ENCODE assay signal across 8 cellular contexts in the genomic region with DNA sequence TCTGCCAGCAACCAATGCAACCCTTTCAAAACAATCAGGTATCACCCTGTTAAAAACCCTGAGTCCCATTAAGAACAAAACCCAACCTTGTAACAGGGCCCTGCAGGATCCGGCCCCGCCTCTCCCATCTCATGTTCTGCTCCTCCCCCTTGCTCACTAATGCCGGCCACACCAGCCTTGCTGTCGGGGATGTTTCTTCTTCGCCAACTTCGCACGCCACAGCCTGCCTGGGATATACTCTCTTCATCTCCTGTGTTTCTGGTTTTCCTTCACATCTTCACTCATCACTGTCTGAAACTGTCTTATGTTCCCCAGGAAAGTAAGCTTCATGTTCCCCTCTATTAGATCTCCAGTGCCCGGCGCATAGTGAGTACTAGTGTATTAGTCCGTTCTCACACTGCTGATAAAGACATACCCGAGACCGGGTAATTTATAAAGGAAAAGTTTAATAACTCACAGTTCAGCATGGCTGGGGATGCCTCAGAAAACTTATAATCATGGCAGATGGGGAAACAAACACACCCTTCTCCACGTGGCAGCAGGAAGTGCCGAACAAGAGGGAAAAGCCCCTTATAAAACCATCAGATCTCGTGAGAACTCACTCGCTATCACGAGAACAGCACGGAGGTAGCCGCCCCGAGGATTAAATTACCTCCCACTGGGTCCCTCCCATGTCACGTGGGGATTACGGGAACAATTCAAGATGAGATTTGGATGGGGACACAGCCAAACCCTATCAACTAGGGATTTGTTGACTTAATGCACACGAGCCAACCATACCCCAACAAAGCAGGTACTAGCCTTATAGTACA. TPM values are rescaled to one million over a fixed set of nuclear protein-coding genes. Genes with fewer than 3 reads are reported as not detected.
DNase-seq lines count a peak whose midpoint lies in the region; ATAC-seq and TF ChIP-seq lines count a peak whose summit lies in the region.
"Had no signal": no experiment of that assay in that cellular context is flagged by ENCODE, and none has a peak within 500 bp of the region (broad histone marks: within the 10 kb centered on the region; RNA-seq: fewer than 3 reads in every experiment).

No MANE protein-coding gene starts in this region.

- no peak for TF ChIP-seq CTCF in kidney epithelial cell (IDR thresholded peaks at IDR 0.05; ENCODE audit: insufficient read depth, low read length, poor library complexity, severe bottlenecking)
- no peak for TF ChIP-seq CTCF in type B pancreatic cell (conservative IDR thresholded peaks at IDR 0.05)

- H3K4me1 Mint-ChIP-seq in type B pancreatic cell (ENCODE audit: unreplicated experiment): peaks cover 33% of the 10 kb centered on the region

- H3K27me3 ChIP-seq in kidney epithelial cell (ENCODE audit: control insufficient read depth, insufficient read depth, low read length): no peaks in the 10 kb centered on the region

- no peaks in the 10 kb centered on the region for H3K27me3 Mint-ChIP-seq in type B pancreatic cell

- no peaks in the 10 kb centered on the region for H3K36me3 ChIP-seq in kidney epithelial cell (ENCODE audit: control insufficient read depth, insufficient read depth, low read length)

- peak overlapping the region; percentile 86 for H3K4me3 Mint-ChIP-seq in type B pancreatic cell

- no peak for ATAC-seq in GM21619 (IDR thresholded peaks at IDR 0.05; ENCODE audit: unreplicated experiment)

- peak overlapping the region; percentile 46 for H3K4me3 ChIP-seq in kidney epithelial cell (ENCODE audit: low read depth, low read length)

- peak overlapping the region; percentile 86 for H3K27ac Mint-ChIP-seq in type B pancreatic cell

- H3K9me3 Mint-ChIP-seq in type B pancreatic cell: no peaks in the 10 kb centered on the region

- DNase-seq in NCI-H1105 (lab: John Stamatoyannopoulos, UW): peak; percentile 69
- peak; percentile 72 to 86 for DNase-seq in T47D (ENCODE audit: low read depth in 1 of 2, low spot score in 1 of 2)
- DNase-seq in kidney epithelial cell (ENCODE audit: low read depth): peak; percentile 25
- peak; percentile 74 for DNase-seq in type B pancreatic cell (ENCODE audit: extremely low spot score, unreplicated experiment)
- DNase-seq in NCI-H2196 treated with DMSO at 0.1 percent for 48 hours (lab: John Stamatoyannopoulos, UW; ENCODE audit: unreplicated experiment): no peak
- no peak for DNase-seq in NCI-H187 treated with DMSO at 0.1 percent for 48 hours (lab: John Stamatoyannopoulos, UW)
- DNase-seq: NCI-H1417 had no signal

- H3K36me3 Mint-ChIP-seq in type B pancreatic cell: peaks cover 16% of the 10 kb centered on the region

- in situ Hi-C loops in T47D (cut with HindIII; ENCODE audit: low pct_unique_long_range_greater_than_20kb, low sequenced_read_pairs): no loop called here

RNA-seq across cellular contexts. Expression of gene TP53RK, which starts 5.1 kb away (rescaled TPM):
- 20.5 and 23.4 TPM in 2 replicates for total RNA-seq in kidney epithelial cell
- 11.4 and 13.6 TPM in 2 replicates for total RNA-seq in type B pancreatic cell (ENCODE audit: low replicate concordance)

RNA-seq across cellular contexts. Expression of gene SLC2A10, which starts 25.3 kb away (rescaled TPM):
- total RNA-seq in kidney epithelial cell: 11.9 and 13.3 TPM in 2 replicates
- 12.3 and 15.8 TPM in 2 replicates for total RNA-seq in type B pancreatic cell (ENCODE audit: low replicate concordance)

RNA-seq across cellular contexts. Expression of gene SLC13A3, which starts 32.9 kb away (rescaled TPM):
- total RNA-seq in kidney epithelial cell (2.6 and 3.4 TPM in 2 replicates), type B pancreatic cell (ENCODE audit: low replicate concordance) (3.2 and 7.9 TPM in 2 replicates)

Comparison
In these comparisons a context has a peak if more than half of its experiments do, and no peak if none do; other contexts are left out.
1. DNase-seq: peak in NCI-H1105 (single experiment), T47D (2 of 2), kidney epithelial cell (single experiment) and type B pancreatic cell (single experiment); none in NCI-H2196 treated with DMSO at 0.1 percent for 48 hours (single experiment) and NCI-H187 treated with DMSO at 0.1 percent for 48 hours (single experiment).